Comparison of ENCODE assay signal across 2 cellular contexts in the genomic region with DNA sequence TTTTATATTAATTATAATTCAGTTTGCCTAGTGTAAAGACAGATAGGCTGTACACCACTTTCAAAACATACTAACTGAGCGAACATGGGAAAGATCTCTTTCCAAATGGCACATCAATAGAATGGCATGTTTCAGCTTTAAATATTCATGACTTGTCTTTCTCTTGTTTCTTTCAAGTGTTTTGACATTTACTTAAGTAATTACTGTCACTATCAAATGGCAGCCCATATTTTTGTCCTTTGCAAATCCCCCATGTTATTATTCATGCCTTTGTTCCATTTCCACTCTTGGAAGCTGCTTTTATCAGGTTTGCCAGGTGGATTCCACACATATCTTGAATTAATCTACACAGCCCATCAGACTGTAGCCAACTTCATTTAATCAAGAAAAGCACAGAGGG.
TF ChIP-seq lines count a peak whose summit lies in the region.

No MANE protein-coding gene starts in this region.

TF ChIP-seq in A549, 52 proteins besides CTCF, POLR2A, EP300 and RAD21 (continued from another document):
- TF ChIP-seq, protein P1, sequence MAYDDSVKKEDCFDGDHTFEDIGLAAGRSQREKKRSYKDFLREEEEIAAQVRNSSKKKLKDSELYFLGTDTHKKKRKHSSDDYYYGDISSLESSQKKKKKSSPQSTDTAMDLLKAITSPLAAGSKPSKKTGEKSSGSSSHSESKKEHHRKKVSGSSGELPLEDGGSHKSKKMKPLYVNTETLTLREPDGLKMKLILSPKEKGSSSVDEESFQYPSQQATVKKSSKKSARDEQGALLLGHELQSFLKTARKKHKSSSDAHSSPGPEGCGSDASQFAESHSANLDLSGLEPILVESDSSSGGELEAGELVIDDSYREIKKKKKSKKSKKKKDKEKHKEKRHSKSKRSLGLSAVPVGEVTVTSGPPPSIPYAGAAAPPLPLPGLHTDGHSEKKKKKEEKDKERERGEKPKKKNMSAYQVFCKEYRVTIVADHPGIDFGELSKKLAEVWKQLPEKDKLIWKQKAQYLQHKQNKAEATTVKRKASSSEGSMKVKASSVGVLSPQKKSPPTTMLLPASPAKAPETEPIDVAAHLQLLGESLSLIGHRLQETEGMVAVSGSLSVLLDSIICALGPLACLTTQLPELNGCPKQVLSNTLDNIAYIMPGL (CRISPR knock-in tag; IDR thresholded peaks at IDR 0.05; ENCODE audit: borderline replicate concordance), result no peak
- TF ChIP-seq JUN (IDR thresholded peaks at IDR 0.05) (no peak), ESRRA (IDR thresholded peaks at IDR 0.05; ENCODE audit: borderline replicate concordance, low read length) (no peak), FOXS1 (CRISPR knock-in tag; IDR thresholded peaks at IDR 0.05) (no peak), JUNB (IDR thresholded peaks at IDR 0.05) (no peak)
- TF ChIP-seq, protein P2, sequence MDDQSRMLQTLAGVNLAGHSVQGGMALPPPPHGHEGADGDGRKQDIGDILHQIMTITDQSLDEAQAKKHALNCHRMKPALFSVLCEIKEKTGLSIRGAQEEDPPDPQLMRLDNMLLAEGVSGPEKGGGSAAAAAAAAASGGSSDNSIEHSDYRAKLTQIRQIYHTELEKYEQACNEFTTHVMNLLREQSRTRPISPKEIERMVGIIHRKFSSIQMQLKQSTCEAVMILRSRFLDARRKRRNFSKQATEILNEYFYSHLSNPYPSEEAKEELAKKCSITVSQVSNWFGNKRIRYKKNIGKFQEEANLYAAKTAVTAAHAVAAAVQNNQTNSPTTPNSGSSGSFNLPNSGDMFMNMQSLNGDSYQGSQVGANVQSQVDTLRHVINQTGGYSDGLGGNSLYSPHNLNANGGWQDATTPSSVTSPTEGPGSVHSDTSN (IDR thresholded peaks at IDR 0.05), result no peak

TF ChIP-seq in H1, 55 proteins besides CTCF, POLR2A, EP300 and RAD21 (continued from another document):
- TF ChIP-seq CTBP2 (IDR thresholded peaks at IDR 0.05; ENCODE audit: borderline replicate concordance, insufficient read depth, insufficient read length, low read length), result no peak
TF ChIP-seq in H1: peak in this region for 0.
